ENCODE assay signal across 9 cellular contexts in genomic region chr15:89781891-89782618, GRCh38. TPM values are rescaled to one million over a fixed set of nuclear protein-coding genes. Genes with fewer than 3 reads are reported as not detected.
DNase-seq lines count a peak whose midpoint lies in the region; ATAC-seq, FAIRE-seq and TF ChIP-seq lines count a peak whose summit lies in the region.
"Had no signal": no experiment of that assay in that cellular context is flagged by ENCODE, and none has a peak within 500 bp of the region (broad histone marks: within the 10 kb centered on the region; RNA-seq: fewer than 3 reads in every experiment).

No MANE protein-coding gene starts in this region.

- H3K4me2 ChIP-seq in PC-3 (ENCODE audit: low read length) = peak overlapping the region; percentile 37

- CTCF ChIA-PET in PC-3 (lab: Charles Lee) = no interaction called here

- no peaks in the 10 kb centered on the region for H3K9me2 ChIP-seq in PC-3 (replicated peaks; ENCODE audit: low read length)

- H3K27ac ChIP-seq in PC-3 (ENCODE audit: low read length) = peak overlapping the region; percentile 99
- peak overlapping the region in 17 of 21 experiments; percentile 14 to 81 (median 68) for H3K27ac ChIP-seq in skin epidermis
- H3K27ac ChIP-seq: thoracic aorta had no signal

- no peaks in the 10 kb centered on the region for H3K9me3 ChIP-seq in PC-3 (ENCODE audit: low read length)
- H3K9me3 ChIP-seq: thoracic aorta had no signal

- TF ChIP-seq POLR2A in H54 (IDR thresholded peaks at IDR 0.05; ENCODE audit: low read depth, low read length) = no peak

- no peaks in the 10 kb centered on the region for H3K79me2 ChIP-seq in PC-3 (ENCODE audit: low read length)

- DNase-seq in H54 (ENCODE audit: insufficient read length, low spot score) = peak; percentile 38
- DNase-seq in PC-3 = peak; percentile 90
- peak; percentile 22 for DNase-seq in epithelial cell of proximal tubule (ENCODE audit: low read depth)
- DNase-seq in SW 1271 (lab: John Stamatoyannopoulos, UW) = no peak
- no peak for DNase-seq in NCI-H1417 treated with DMSO at 0.1 percent for 48 hours (lab: John Stamatoyannopoulos, UW)

- no TSS peak for BruUV-seq in PC-3 (replicated peaks; lab: Mats Ljungman, UMichigan)

- no peak for FAIRE-seq in H54 (lab: Jason Lieb, UNC)

- POLR2A ChIA-PET in PC-3 (lab: Charles Lee; ENCODE audit: unreplicated experiment) = no interaction called here

- no peaks in the 10 kb centered on the region for H3K36me3 ChIP-seq in PC-3 (ENCODE audit: low read depth, low read length)
- H3K36me3 ChIP-seq: thoracic aorta had no signal

- H3K4me3 ChIP-seq in PC-3 (ENCODE audit: low read length) (no peak overlapping the region), epithelial cell of proximal tubule (ENCODE audit: low read depth, low read length) (no peak overlapping the region), skin epidermis (no peak overlapping the region)
- H3K4me3 ChIP-seq: thoracic aorta had no signal

- no peaks in the 10 kb centered on the region for H3F3A ChIP-seq in PC-3 (ENCODE audit: low read length, unreplicated experiment)

- no peaks in the 10 kb centered on the region for H3K27me3 ChIP-seq in PC-3 (ENCODE audit: low read length)

- H3K9ac ChIP-seq in PC-3 (ENCODE audit: low read length) = peak overlapping the region; percentile 77

- peak overlapping the region; percentile 58; the same call in 1 of the 2 replicates for H2AFZ ChIP-seq in PC-3 (ENCODE audit: low read length)

- intact Hi-C loops in PC-3 (cut with micrococcal nuclease) = no loop called here

- H3K4me1 ChIP-seq in PC-3 (ENCODE audit: insufficient read depth, low read length) = peaks cover 73% of the 10 kb centered on the region

- TF ChIP-seq CTCF in PC-3 (conservative IDR thresholded peaks at IDR 0.05; ENCODE audit: low read depth, low read length) (no peak), epithelial cell of proximal tubule (conservative IDR thresholded peaks at IDR 0.05; ENCODE audit: low read depth, low read length) (no peak)

- ATAC-seq in PC-3 (peak; percentile 34), GM21576 (IDR thresholded peaks at IDR 0.05; ENCODE audit: unreplicated experiment) (no peak)

- no peaks in the 10 kb centered on the region for H4K20me1 ChIP-seq in PC-3 (ENCODE audit: low read length)

RNA-seq across cellular contexts. Expression of gene MESP2, which starts 5.9 kb away (rescaled TPM):
- total RNA-seq in PC-3 (2014; rRNA removed) (1.1 and 1.3 TPM in 2 replicates), epithelial cell of proximal tubule (1.1 and 2.5 TPM in 2 replicates)
- total RNA-seq: pulmonary artery endothelial cell had no signal

RNA-seq across cellular contexts. Expression of gene MESP1, which starts 31.0 kb away (rescaled TPM):
- total RNA-seq in PC-3 (2014; rRNA removed) = 32.9 and 49.4 TPM in 2 replicates
- 1.9 and 2.7 TPM in 2 replicates for total RNA-seq in epithelial cell of proximal tubule

RNA-seq across cellular contexts. Expression of gene ANPEP, which starts 32.6 kb away (rescaled TPM):
- total RNA-seq in PC-3 (2014; rRNA removed) = 113 and 133 TPM in 2 replicates
- total RNA-seq in epithelial cell of proximal tubule = 8.6 and 44.9 TPM in 2 replicates

Comparison
In these comparisons a context has a peak if more than half of its experiments do, and no peak if none do; other contexts are left out.
1. DNase-seq: peak in H54 (single experiment), PC-3 (single experiment) and epithelial cell of proximal tubule (single experiment); none in SW 1271 (0 of 2) and NCI-H1417 treated with DMSO at 0.1 percent for 48 hours (single experiment).